In the genomic region with DNA sequence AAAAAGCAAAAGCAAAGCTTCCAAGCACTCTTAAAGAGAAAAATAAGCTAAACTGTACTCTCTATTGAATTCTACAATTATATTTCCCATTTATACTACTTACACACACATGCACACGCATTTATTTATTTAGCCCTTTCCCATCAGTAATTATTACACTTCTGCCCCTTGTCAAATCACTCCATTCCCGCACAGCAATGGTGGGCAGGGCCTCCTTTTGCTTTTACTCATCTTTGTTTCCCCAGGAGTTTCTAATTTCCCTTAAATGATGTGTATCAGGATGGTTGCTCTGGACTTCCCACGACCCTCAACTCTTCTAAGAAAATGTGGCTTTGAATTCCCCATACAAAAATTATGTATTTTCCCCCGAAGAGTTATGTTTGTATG, we compare ENCODE assay signal across 8 cellular contexts. TPM values are rescaled to one million over a fixed set of nuclear protein-coding genes. Genes with fewer than 3 reads are reported as not detected.
DNase-seq lines count a peak whose midpoint lies in the region; ATAC-seq and TF ChIP-seq lines count a peak whose summit lies in the region.

No MANE protein-coding gene starts in this region.

- DNase-seq in epithelial cell of prostate (ENCODE audit: low read depth, low spot score) (no peak), prostate gland (ENCODE audit: low spot score) (no peak), T1000 (lab: John Stamatoyannopoulos, UW) (no peak), NCI-H1105 treated with DMSO at 0.1 percent for 48 hours (lab: John Stamatoyannopoulos, UW) (no peak)

- no peak for TF ChIP-seq POLR2A in prostate gland (IDR thresholded peaks at IDR 0.05)

- 8% methylated on average over 4 of the region's 4 CpGs for WGBS in prostate gland

- H3K9ac ChIP-seq in OCI-LY3 (ENCODE audit: low read length): peak overlapping the region; percentile 81

- H3K79me2 ChIP-seq in OCI-LY3 (ENCODE audit: low read length): no peaks in the 10 kb centered on the region

- no peaks in the 10 kb centered on the region for H4K20me1 ChIP-seq in OCI-LY3 (ENCODE audit: insufficient read depth, low read length)

- H3K9me3 ChIP-seq in OCI-LY3 (ENCODE audit: insufficient read depth, low read length) (no peaks in the 10 kb centered on the region), prostate gland (no peaks in the 10 kb centered on the region)

- peak overlapping the region; percentile 28 for H3K27ac ChIP-seq in OCI-LY3 (ENCODE audit: low read length)
- H3K27ac ChIP-seq in epithelial cell of prostate: peak overlapping the region; percentile 72
- peak overlapping the region; percentile 91 to 92 for H3K27ac ChIP-seq in prostate gland

- peak overlapping the region; percentile 90 for H3K4me2 ChIP-seq in OCI-LY3 (ENCODE audit: low read length)

- no peaks in the 10 kb centered on the region for H3K27me3 ChIP-seq in OCI-LY3 (ENCODE audit: low read depth, low read length)
- H3K27me3 ChIP-seq in prostate gland (replicated peaks; ENCODE audit: insufficient read depth): no peaks in the 10 kb centered on the region

- H3K36me3 ChIP-seq in OCI-LY3 (replicated peaks; ENCODE audit: low read depth, low read length) (no peaks in the 10 kb centered on the region), prostate gland (no peaks in the 10 kb centered on the region)

- no peak for TF ChIP-seq CTCF in OCI-LY3 (IDR thresholded peaks at IDR 0.05; ENCODE audit: low read depth, low read length)
- TF ChIP-seq CTCF in prostate gland (IDR thresholded peaks at IDR 0.05): peak in 1 of 4 experiments; percentile 17

- H3K4me3 ChIP-seq in GM08714 (ENCODE audit: low read length) (peak overlapping the region; percentile 63; the same call in 1 of the 2 replicates), OCI-LY3 (ENCODE audit: low read length) (peak overlapping the region; percentile 81), prostate gland (peak overlapping the region; percentile 51 to 55)

- H3K4me1 ChIP-seq in OCI-LY3 (ENCODE audit: low read length): peaks cover 12% of the 10 kb centered on the region
- H3K4me1 ChIP-seq in prostate gland (replicated peaks): no peaks in the 10 kb centered on the region

- H2AFZ ChIP-seq in OCI-LY3 (ENCODE audit: low read depth, low read length): peak overlapping the region; percentile 100

- ATAC-seq in GM19397 (IDR thresholded peaks at IDR 0.05; ENCODE audit: unreplicated experiment) (no peak), GM19463 (IDR thresholded peaks at IDR 0.05; ENCODE audit: unreplicated experiment) (no peak)

- intact Hi-C loops in prostate gland (cut with DNase I): loop anchor here (5.0 kb wide), 1 partner anchor 125 kb away; a partner anchor contains a TSS

RNA-seq across cellular contexts. Expression of a gene that starts 19.9 kb away (rescaled TPM):
- total RNA-seq in prostate gland: 1 to 10 TPM in 1 of 2 donors, not detected in 1; 6.3 TPM

RNA-seq across cellular contexts. Expression of a gene that starts 20.1 kb away (rescaled TPM):
- total RNA-seq in prostate gland: 10 to 100 TPM; 33.7 to 44.1 TPM

RNA-seq across cellular contexts. Expression of a gene that starts 35.2 kb away (rescaled TPM):
- total RNA-seq in prostate gland: 1 to 10 TPM in 1 of 2 donors, under 1 TPM in 1; 0.74 to 1.8 TPM

Comparison
In these comparisons a context has a peak if more than half of its experiments do, and no peak if none do; other contexts are left out.
1. H3K27ac ChIP-seq: peak in every context shown above with its lines; median percentile 92 in prostate gland; 72 in epithelial cell of prostate; 28 in OCI-LY3.